1 cellular context compared by ENCODE assay signal in the genomic region with DNA sequence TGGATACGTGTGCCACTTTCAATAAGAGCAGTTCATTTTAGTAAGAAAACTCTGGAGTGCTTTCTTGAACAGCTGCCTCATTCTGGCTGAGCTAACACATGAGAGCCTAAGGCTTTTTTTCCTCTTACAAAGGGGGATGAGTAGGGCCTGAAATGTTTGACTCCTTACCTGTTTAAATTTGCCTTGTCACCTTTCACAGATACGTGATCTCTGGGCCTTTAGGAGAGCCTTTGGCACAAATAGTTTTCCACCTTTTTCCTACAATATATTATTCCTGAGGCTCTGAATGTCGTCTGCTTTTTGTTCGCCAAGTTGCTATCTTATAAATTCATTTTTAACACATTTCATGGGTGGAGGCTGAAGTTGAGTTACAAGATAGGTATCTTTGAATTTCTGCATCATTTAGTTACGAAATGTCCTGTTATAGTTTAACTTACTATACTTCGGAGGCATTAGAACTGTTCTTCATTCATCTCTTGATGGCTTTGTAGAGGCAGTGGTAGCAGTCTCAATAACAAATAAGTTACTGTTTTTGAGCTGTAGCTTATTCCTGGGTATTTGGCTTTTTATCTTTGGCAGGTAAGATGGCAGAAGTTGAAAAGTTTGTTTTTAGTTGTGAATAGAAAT.
A peak's percentile ranks its signal among the peaks of the same experiment; 100 is the strongest.
TF ChIP-seq lines count a peak whose summit lies in the region.

No MANE protein-coding gene starts in this region.

TF ChIP-seq in HepG2, 621 proteins besides CTCF, POLR2A, EP300 and RAD21 (continued from another document and continues in another):
- TF ChIP-seq, protein P1, sequence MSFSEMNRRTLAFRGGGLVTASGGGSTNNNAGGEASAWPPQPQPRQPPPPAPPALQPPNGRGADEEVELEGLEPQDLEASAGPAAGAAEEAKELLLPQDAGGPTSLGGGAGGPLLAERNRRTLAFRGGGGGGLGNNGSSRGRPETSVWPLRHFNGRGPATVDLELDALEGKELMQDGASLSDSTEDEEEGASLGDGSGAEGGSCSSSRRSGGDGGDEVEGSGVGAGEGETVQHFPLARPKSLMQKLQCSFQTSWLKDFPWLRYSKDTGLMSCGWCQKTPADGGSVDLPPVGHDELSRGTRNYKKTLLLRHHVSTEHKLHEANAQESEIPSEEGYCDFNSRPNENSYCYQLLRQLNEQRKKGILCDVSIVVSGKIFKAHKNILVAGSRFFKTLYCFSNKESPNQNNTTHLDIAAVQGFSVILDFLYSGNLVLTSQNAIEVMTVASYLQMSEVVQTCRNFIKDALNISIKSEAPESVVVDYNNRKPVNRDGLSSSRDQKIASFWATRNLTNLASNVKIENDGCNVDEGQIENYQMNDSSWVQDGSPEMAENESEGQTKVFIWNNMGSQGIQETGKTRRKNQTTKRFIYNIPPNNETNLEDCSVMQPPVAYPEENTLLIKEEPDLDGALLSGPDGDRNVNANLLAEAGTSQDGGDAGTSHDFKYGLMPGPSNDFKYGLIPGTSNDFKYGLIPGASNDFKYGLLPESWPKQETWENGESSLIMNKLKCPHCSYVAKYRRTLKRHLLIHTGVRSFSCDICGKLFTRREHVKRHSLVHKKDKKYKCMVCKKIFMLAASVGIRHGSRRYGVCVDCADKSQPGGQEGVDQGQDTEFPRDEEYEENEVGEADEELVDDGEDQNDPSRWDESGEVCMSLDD (CRISPR knock-in tag; IDR thresholded peaks at IDR 0.05; ENCODE audit: borderline replicate concordance), result no peak
- no peak for TF ChIP-seq ZNF607 (CRISPR knock-in tag; IDR thresholded peaks at IDR 0.05; ENCODE audit: borderline replicate concordance)
- TF ChIP-seq, protein P2, sequence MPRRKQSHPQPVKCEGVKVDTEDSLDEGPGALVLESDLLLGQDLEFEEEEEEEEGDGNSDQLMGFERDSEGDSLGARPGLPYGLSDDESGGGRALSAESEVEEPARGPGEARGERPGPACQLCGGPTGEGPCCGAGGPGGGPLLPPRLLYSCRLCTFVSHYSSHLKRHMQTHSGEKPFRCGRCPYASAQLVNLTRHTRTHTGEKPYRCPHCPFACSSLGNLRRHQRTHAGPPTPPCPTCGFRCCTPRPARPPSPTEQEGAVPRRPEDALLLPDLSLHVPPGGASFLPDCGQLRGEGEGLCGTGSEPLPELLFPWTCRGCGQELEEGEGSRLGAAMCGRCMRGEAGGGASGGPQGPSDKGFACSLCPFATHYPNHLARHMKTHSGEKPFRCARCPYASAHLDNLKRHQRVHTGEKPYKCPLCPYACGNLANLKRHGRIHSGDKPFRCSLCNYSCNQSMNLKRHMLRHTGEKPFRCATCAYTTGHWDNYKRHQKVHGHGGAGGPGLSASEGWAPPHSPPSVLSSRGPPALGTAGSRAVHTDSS (CRISPR knock-in tag; conservative IDR thresholded peaks at IDR 0.05), result no peak
- TF ChIP-seq, protein P3, sequence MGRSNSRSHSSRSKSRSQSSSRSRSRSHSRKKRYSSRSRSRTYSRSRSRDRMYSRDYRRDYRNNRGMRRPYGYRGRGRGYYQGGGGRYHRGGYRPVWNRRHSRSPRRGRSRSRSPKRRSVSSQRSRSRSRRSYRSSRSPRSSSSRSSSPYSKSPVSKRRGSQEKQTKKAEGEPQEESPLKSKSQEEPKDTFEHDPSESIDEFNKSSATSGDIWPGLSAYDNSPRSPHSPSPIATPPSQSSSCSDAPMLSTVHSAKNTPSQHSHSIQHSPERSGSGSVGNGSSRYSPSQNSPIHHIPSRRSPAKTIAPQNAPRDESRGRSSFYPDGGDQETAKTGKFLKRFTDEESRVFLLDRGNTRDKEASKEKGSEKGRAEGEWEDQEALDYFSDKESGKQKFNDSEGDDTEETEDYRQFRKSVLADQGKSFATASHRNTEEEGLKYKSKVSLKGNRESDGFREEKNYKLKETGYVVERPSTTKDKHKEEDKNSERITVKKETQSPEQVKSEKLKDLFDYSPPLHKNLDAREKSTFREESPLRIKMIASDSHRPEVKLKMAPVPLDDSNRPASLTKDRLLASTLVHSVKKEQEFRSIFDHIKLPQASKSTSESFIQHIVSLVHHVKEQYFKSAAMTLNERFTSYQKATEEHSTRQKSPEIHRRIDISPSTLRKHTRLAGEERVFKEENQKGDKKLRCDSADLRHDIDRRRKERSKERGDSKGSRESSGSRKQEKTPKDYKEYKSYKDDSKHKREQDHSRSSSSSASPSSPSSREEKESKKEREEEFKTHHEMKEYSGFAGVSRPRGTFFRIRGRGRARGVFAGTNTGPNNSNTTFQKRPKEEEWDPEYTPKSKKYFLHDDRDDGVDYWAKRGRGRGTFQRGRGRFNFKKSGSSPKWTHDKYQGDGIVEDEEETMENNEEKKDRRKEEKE (IDR thresholded peaks at IDR 0.05), result no peak
- TF ChIP-seq, protein P4, sequence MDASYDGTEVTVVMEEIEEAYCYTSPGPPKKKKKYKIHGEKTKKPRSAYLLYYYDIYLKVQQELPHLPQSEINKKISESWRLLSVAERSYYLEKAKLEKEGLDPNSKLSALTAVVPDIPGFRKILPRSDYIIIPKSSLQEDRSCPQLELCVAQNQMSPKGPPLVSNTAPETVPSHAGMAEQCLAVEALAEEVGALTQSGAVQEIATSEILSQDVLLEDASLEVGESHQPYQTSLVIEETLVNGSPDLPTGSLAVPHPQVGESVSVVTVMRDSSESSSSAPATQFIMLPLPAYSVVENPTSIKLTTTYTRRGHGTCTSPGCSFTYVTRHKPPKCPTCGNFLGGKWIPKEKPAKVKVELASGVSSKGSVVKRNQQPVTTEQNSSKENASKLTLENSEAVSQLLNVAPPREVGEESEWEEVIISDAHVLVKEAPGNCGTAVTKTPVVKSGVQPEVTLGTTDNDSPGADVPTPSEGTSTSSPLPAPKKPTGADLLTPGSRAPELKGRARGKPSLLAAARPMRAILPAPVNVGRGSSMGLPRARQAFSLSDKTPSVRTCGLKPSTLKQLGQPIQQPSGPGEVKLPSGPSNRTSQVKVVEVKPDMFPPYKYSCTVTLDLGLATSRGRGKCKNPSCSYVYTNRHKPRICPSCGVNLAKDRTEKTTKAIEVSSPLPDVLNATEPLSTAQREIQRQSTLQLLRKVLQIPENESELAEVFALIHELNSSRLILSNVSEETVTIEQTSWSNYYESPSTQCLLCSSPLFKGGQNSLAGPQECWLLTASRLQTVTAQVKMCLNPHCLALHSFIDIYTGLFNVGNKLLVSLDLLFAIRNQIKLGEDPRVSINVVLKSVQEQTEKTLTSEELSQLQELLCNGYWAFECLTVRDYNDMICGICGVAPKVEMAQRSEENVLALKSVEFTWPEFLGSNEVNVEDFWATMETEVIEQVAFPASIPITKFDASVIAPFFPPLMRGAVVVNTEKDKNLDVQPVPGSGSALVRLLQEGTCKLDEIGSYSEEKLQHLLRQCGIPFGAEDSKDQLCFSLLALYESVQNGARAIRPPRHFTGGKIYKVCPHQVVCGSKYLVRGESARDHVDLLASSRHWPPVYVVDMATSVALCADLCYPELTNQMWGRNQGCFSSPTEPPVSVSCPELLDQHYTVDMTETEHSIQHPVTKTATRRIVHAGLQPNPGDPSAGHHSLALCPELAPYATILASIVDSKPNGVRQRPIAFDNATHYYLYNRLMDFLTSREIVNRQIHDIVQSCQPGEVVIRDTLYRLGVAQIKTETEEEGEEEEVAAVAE (CRISPR knock-in tag; IDR thresholded peaks at IDR 0.05; ENCODE audit: borderline replicate concordance), result no peak
- TF ChIP-seq ZNF879 (CRISPR knock-in tag; IDR thresholded peaks at IDR 0.05), result no peak
- no peak for TF ChIP-seq LBX2 (CRISPR knock-in tag; IDR thresholded peaks at IDR 0.05; ENCODE audit: borderline replicate concordance)
- TF ChIP-seq BORCS8-MEF2B (CRISPR knock-in tag; IDR thresholded peaks at IDR 0.05), result no peak
- no peak for TF ChIP-seq HMG20B (CRISPR knock-in tag; conservative IDR thresholded peaks at IDR 0.05)
- TF ChIP-seq ZNF616 (CRISPR knock-in tag; IDR thresholded peaks at IDR 0.05; ENCODE audit: low read depth), result no peak
- TF ChIP-seq ZNF414 (CRISPR knock-in tag; IDR thresholded peaks at IDR 0.05), result no peak
- TF ChIP-seq NR2F6 (IDR thresholded peaks at IDR 0.05), result no peak
- no peak for TF ChIP-seq NR2F6 (CRISPR knock-in tag; IDR thresholded peaks at IDR 0.05)
- TF ChIP-seq, protein P5, sequence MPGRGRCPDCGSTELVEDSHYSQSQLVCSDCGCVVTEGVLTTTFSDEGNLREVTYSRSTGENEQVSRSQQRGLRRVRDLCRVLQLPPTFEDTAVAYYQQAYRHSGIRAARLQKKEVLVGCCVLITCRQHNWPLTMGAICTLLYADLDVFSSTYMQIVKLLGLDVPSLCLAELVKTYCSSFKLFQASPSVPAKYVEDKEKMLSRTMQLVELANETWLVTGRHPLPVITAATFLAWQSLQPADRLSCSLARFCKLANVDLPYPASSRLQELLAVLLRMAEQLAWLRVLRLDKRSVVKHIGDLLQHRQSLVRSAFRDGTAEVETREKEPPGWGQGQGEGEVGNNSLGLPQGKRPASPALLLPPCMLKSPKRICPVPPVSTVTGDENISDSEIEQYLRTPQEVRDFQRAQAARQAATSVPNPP (CRISPR knock-in tag; IDR thresholded peaks at IDR 0.05), result 0 out of 2 replicates have a peak, but pooled peaks have one; percentile 10
- 0 out of 2 replicates have a peak, but pooled peaks have one; percentile 18 for TF ChIP-seq IRF2 (CRISPR knock-in tag; IDR thresholded peaks at IDR 0.05)
- no peak for TF ChIP-seq SAFB2 (CRISPR knock-in tag; IDR thresholded peaks at IDR 0.05; ENCODE audit: borderline replicate concordance, low read depth)
- no peak for TF ChIP-seq ZNF333 (CRISPR knock-in tag; IDR thresholded peaks at IDR 0.05; ENCODE audit: borderline replicate concordance)
- no peak for TF ChIP-seq CENPT (CRISPR knock-in tag; IDR thresholded peaks at IDR 0.05; ENCODE audit: low read depth)
- TF ChIP-seq ZNF33A (CRISPR knock-in tag; IDR thresholded peaks at IDR 0.05; ENCODE audit: borderline replicate concordance), result peak; percentile 58; the same call in 1 of the 2 replicates
- no peak for TF ChIP-seq SMC3 (IDR thresholded peaks at IDR 0.05; ENCODE audit: low read length)
- no peak for TF ChIP-seq NONO (IDR thresholded peaks at IDR 0.05)
- 0 out of 2 replicates have a peak, but pooled peaks have one; percentile 18 for TF ChIP-seq NONO (CRISPR knock-in tag; conservative IDR thresholded peaks at IDR 0.05)
- TF ChIP-seq KDM6A (CRISPR knock-in tag; IDR thresholded peaks at IDR 0.05; ENCODE audit: low read depth), result no peak
- TF ChIP-seq, protein P6, sequence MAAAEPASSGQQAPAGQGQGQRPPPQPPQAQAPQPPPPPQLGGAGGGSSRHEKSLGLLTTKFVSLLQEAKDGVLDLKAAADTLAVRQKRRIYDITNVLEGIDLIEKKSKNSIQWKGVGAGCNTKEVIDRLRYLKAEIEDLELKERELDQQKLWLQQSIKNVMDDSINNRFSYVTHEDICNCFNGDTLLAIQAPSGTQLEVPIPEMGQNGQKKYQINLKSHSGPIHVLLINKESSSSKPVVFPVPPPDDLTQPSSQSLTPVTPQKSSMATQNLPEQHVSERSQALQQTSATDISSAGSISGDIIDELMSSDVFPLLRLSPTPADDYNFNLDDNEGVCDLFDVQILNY (CRISPR knock-in tag; conservative IDR thresholded peaks at IDR 0.05), result no peak
- no peak for TF ChIP-seq ZMAT3 (CRISPR knock-in tag; conservative IDR thresholded peaks at IDR 0.05)
- no peak for TF ChIP-seq ZNF432 (CRISPR knock-in tag; IDR thresholded peaks at IDR 0.05; ENCODE audit: borderline replicate concordance)
- TF ChIP-seq, protein P7, sequence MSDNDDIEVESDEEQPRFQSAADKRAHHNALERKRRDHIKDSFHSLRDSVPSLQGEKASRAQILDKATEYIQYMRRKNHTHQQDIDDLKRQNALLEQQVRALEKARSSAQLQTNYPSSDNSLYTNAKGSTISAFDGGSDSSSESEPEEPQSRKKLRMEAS (IDR thresholded peaks at IDR 0.05), result no peak
- no peak for TF ChIP-seq MTA1 (CRISPR knock-in tag; IDR thresholded peaks at IDR 0.05; ENCODE audit: borderline replicate concordance)
- TF ChIP-seq RBM39 (IDR thresholded peaks at IDR 0.05; ENCODE audit: low read depth, low read length, poor library complexity, severe bottlenecking), result no peak
- TF ChIP-seq KLF11 (CRISPR knock-in tag; IDR thresholded peaks at IDR 0.05), result no peak
- no peak for TF ChIP-seq PLSCR1 (CRISPR knock-in tag; IDR thresholded peaks at IDR 0.05; ENCODE audit: borderline replicate concordance)
- TF ChIP-seq MLLT10 (CRISPR knock-in tag; IDR thresholded peaks at IDR 0.05), result no peak
- TF ChIP-seq REXO4 (CRISPR knock-in tag; IDR thresholded peaks at IDR 0.05; ENCODE audit: borderline replicate concordance), result no peak
- TF ChIP-seq, protein P8, sequence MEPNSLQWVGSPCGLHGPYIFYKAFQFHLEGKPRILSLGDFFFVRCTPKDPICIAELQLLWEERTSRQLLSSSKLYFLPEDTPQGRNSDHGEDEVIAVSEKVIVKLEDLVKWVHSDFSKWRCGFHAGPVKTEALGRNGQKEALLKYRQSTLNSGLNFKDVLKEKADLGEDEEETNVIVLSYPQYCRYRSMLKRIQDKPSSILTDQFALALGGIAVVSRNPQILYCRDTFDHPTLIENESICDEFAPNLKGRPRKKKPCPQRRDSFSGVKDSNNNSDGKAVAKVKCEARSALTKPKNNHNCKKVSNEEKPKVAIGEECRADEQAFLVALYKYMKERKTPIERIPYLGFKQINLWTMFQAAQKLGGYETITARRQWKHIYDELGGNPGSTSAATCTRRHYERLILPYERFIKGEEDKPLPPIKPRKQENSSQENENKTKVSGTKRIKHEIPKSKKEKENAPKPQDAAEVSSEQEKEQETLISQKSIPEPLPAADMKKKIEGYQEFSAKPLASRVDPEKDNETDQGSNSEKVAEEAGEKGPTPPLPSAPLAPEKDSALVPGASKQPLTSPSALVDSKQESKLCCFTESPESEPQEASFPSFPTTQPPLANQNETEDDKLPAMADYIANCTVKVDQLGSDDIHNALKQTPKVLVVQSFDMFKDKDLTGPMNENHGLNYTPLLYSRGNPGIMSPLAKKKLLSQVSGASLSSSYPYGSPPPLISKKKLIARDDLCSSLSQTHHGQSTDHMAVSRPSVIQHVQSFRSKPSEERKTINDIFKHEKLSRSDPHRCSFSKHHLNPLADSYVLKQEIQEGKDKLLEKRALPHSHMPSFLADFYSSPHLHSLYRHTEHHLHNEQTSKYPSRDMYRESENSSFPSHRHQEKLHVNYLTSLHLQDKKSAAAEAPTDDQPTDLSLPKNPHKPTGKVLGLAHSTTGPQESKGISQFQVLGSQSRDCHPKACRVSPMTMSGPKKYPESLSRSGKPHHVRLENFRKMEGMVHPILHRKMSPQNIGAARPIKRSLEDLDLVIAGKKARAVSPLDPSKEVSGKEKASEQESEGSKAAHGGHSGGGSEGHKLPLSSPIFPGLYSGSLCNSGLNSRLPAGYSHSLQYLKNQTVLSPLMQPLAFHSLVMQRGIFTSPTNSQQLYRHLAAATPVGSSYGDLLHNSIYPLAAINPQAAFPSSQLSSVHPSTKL (CRISPR knock-in tag; IDR thresholded peaks at IDR 0.05), result no peak
- TF ChIP-seq SSRP1 (CRISPR knock-in tag; IDR thresholded peaks at IDR 0.05), result no peak
